In genomic region chr7:150382123-150382843, GRCh38 we compare ENCODE assay signal across 12 cellular contexts. TPM values are rescaled to one million over a fixed set of nuclear protein-coding genes. Genes with fewer than 3 reads are reported as not detected.
A peak's percentile ranks its signal among the peaks of the same experiment; 100 is the strongest.
DNase-seq lines count a peak whose midpoint lies in the region; ATAC-seq, FAIRE-seq and TF ChIP-seq lines count a peak whose summit lies in the region.
"Had no signal": no experiment of that assay in that cellular context is flagged by ENCODE, and none has a peak within 500 bp of the region (broad histone marks: within the 10 kb centered on the region; RNA-seq: fewer than 3 reads in every experiment).

No MANE protein-coding gene starts in this region.

- peak overlapping the region; percentile 19 for H3K4me3 ChIP-seq in GM12865 (ENCODE audit: low read depth, low read length)
- H3K4me3 ChIP-seq in small intestine (ENCODE audit: low read depth in 1 of 2, low read length in 2 of 2): no peak overlapping the region

- H3K36me3 Mint-ChIP-seq in glutamatergic neuron (ENCODE audit: unreplicated experiment): no peaks in the 10 kb centered on the region
- H3K36me3 Mint-ChIP-seq: activated naive CD4-positive, alpha-beta T cell treated with anti-CD3 and anti-CD28 coated beads, Interleukin-2, amount 50 U/mL, for 24 hours had no signal

- H3K27ac Mint-ChIP-seq in glutamatergic neuron (ENCODE audit: unreplicated experiment): peak overlapping the region; percentile 91
- H3K27ac Mint-ChIP-seq: activated CD4-positive, alpha-beta memory T cell treated with anti-CD3 and anti-CD28 coated beads, Interleukin-2, amount 10 ng/mL, durations not matched to agents 7 days and 5 days; activated naive CD4-positive, alpha-beta T cell treated with anti-CD3 and anti-CD28 coated beads, Interleukin-2, amount 50 U/mL, for 24 hours had no signal

- H3K4me1 Mint-ChIP-seq in glutamatergic neuron (ENCODE audit: low read depth, unreplicated experiment): peaks cover 57% of the 10 kb centered on the region

- TF ChIP-seq CTCF in GM12865 (IDR thresholded peaks at IDR 0.05; ENCODE audit: insufficient read depth, low read depth, low read length, missing control alignments): no peak
- no peak for TF ChIP-seq CTCF in glutamatergic neuron (IDR thresholded peaks at IDR 0.05; ENCODE audit: partially characterized antibody, unreplicated experiment)

- H3K9me3 Mint-ChIP-seq in glutamatergic neuron (ENCODE audit: unreplicated experiment): peaks cover 22% of the 10 kb centered on the region
- H3K9me3 Mint-ChIP-seq: activated CD4-positive, alpha-beta memory T cell treated with anti-CD3 and anti-CD28 coated beads, Interleukin-2, amount 10 ng/mL, durations not matched to agents 7 days and 5 days; activated naive CD4-positive, alpha-beta T cell treated with anti-CD3 and anti-CD28 coated beads, Interleukin-2, amount 50 U/mL, for 24 hours had no signal

- H3K27me3 ChIP-seq in small intestine (ENCODE audit: control insufficient read depth in 2 of 2, insufficient read depth in 2 of 2, low read length in 2 of 2): no peaks in the 10 kb centered on the region

- H3K9me3 ChIP-seq in small intestine (ENCODE audit: control insufficient read depth, low read depth): no peaks in the 10 kb centered on the region

- ATAC-seq in GM18909 (IDR thresholded peaks at IDR 0.05; ENCODE audit: poor library complexity, unreplicated experiment): no peak
- no peak for ATAC-seq in GM21619 (IDR thresholded peaks at IDR 0.05; ENCODE audit: unreplicated experiment)
- ATAC-seq: right cardiac atrium had no signal

- H3K27me3 Mint-ChIP-seq in glutamatergic neuron (ENCODE audit: unreplicated experiment): peaks cover 14% of the 10 kb centered on the region
- H3K27me3 Mint-ChIP-seq: activated CD4-positive, alpha-beta memory T cell treated with anti-CD3 and anti-CD28 coated beads, Interleukin-2, amount 10 ng/mL, durations not matched to agents 7 days and 5 days; activated naive CD4-positive, alpha-beta T cell treated with anti-CD3 and anti-CD28 coated beads, Interleukin-2, amount 50 U/mL, for 24 hours had no signal

- peaks cover 7 to 11% of the 10 kb centered on the region in 2 donors for H3K4me1 ChIP-seq in small intestine (ENCODE audit: control insufficient read depth in 2 of 2, insufficient read depth in 1 of 2, low read depth in 1 of 2, low read length in 1 of 2)

- H3K36me3 ChIP-seq in small intestine (ENCODE audit: control insufficient read depth in 2 of 2, insufficient read depth in 2 of 2, low read length in 2 of 2): no peaks in the 10 kb centered on the region

- peak overlapping the region; percentile 4 to 74 for H3K27ac ChIP-seq in small intestine (ENCODE audit: low read depth in 1 of 2, low read length in 1 of 2)

- WGBS in small intestine, 3 donors: 22 to 61% (median 37%) methylated on average over 15 to 20 of the region's 20 CpGs

- no peak for DNase-seq in GM12865 (ENCODE audit: low read depth)
- peak; percentile 73 for DNase-seq in NCI-H526 treated with DMSO at 0.1 percent for 48 hours (lab: John Stamatoyannopoulos, UW)
- no peak for DNase-seq in glutamatergic neuron
- DNase-seq in small intestine: no peak
- no peak for DNase-seq in NCI-H1436 treated with DMSO at 0.1 percent for 48 hours (lab: John Stamatoyannopoulos, UW)
- DNase-seq: activated CD4-positive, alpha-beta memory T cell treated with anti-CD3 and anti-CD28 coated beads, Interleukin-2, amount 10 ng/mL, durations not matched to agents 7 days and 5 days; Kasumi-1; NCI-H774; right cardiac atrium had no signal

- peak overlapping the region; percentile 75 for H3K4me3 Mint-ChIP-seq in glutamatergic neuron (ENCODE audit: unreplicated experiment)
- H3K4me3 Mint-ChIP-seq: activated CD4-positive, alpha-beta memory T cell treated with anti-CD3 and anti-CD28 coated beads, Interleukin-2, amount 10 ng/mL, durations not matched to agents 7 days and 5 days; activated naive CD4-positive, alpha-beta T cell treated with anti-CD3 and anti-CD28 coated beads, Interleukin-2, amount 50 U/mL, for 24 hours had no signal

- no peak for FAIRE-seq in small intestine (lab: Jason Lieb, UNC)

RNA-seq across cellular contexts. Expression of gene ZNF775, which starts 3.2 kb away (rescaled TPM):
- 20.5 TPM for total RNA-seq in glutamatergic neuron (ENCODE audit: unreplicated experiment)
- polyA plus RNA-seq in small intestine: 1 to 10 TPM; 1.1 to 3.6 (median 1.3) TPM

RNA-seq across cellular contexts. Expression of gene REPIN1, which starts 13.7 kb away (rescaled TPM):
- 146 TPM for total RNA-seq in glutamatergic neuron (ENCODE audit: unreplicated experiment)
- 100 to 1,000 TPM in 1 of 3 donors, 10 to 100 TPM in 2; 46.5 to 101 (median 55.5) TPM for polyA plus RNA-seq in small intestine

RNA-seq across cellular contexts. Expression of gene RARRES2, which starts 40.9 kb away (rescaled TPM):
- 0.86 TPM for total RNA-seq in glutamatergic neuron (ENCODE audit: unreplicated experiment)
- polyA plus RNA-seq in small intestine: 100 to 1,000 TPM in 1 of 3 donors, 10 to 100 TPM in 1, 1 to 10 TPM in 1; 9.6 to 109 (median 34.9) TPM
- total RNA-seq: activated CD4-positive, alpha-beta memory T cell treated with anti-CD3 and anti-CD28 coated beads, Interleukin-2, amount 10 ng/mL, durations not matched to agents 7 days and 5 days had no signal

RNA-seq across cellular contexts. Expression of gene ACTR3C, which starts 58.9 kb away (rescaled TPM):
- not detected for total RNA-seq in glutamatergic neuron (ENCODE audit: unreplicated experiment)
- polyA plus RNA-seq in small intestine: 1 to 10 TPM; 2.4 to 9.6 (median 4.0) TPM

RNA-seq across cellular contexts. Expression of gene LRRC61, which starts 59.1 kb away (rescaled TPM):
- 10.2 TPM for total RNA-seq in glutamatergic neuron (ENCODE audit: unreplicated experiment)
- polyA plus RNA-seq in small intestine: 10 to 100 TPM in 1 of 3 donors, 1 to 10 TPM in 2; 5.6 to 16.8 (median 7.8) TPM
